2 cellular contexts compared by ENCODE assay signal in the genomic region with DNA sequence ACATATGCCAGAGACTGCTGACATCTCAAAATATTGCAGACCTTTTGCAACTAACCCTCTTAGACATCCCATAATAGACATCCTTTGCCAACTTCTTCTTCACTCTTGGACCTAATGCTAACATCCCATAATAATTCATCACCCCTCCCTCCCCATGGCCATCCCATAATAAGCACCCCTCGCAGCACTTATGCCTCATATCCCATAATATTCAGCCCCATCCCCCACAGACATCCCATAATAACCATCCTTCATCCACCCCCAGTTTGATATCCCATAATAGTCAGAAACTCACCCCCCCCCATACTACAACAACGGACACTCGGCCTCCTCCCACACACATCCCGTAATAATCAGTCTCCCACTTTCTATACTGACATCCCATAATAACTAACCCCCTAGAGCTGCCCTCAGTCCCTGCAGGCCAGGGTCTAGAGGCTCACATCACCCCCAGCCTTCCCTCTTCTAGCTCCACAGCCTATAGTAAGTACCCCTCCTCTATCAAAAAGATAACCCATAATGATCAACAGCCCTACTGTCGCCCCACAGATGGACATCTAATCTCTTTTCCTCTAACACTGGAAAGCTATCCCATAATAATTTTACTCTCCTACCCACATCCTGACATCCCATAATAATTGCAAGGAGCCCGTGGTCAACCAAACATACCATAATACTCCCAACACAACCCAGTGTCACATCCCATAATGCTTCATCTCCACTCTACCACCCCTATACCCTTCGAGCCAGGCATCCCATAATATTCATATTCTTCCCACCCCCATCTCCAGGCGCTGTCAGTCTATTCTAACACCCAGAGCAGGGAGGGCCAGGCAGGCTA.
TF ChIP-seq lines count a peak whose summit lies in the region.

No MANE protein-coding gene starts in this region.

TF ChIP-seq in A549, 52 proteins besides CTCF, POLR2A, EP300 and RAD21 (continues in another document):
- TF ChIP-seq NPAS2 (CRISPR knock-in tag; IDR thresholded peaks at IDR 0.05; ENCODE audit: borderline replicate concordance) = no peak
- TF ChIP-seq HEYL (CRISPR knock-in tag; IDR thresholded peaks at IDR 0.05) = no peak
- TF ChIP-seq, protein P1, sequence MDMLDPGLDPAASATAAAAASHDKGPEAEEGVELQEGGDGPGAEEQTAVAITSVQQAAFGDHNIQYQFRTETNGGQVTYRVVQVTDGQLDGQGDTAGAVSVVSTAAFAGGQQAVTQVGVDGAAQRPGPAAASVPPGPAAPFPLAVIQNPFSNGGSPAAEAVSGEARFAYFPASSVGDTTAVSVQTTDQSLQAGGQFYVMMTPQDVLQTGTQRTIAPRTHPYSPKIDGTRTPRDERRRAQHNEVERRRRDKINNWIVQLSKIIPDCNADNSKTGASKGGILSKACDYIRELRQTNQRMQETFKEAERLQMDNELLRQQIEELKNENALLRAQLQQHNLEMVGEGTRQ (IDR thresholded peaks at IDR 0.05) = no peak
- no peak for TF ChIP-seq ZC3H11A (IDR thresholded peaks at IDR 0.05)
- TF ChIP-seq CBX8 (IDR thresholded peaks at IDR 0.05) = no peak
- TF ChIP-seq HOXB5 (CRISPR knock-in tag; IDR thresholded peaks at IDR 0.05) = peak; percentile 90
- no peak for TF ChIP-seq MYC (IDR thresholded peaks at IDR 0.05; ENCODE audit: borderline replicate concordance, low read length)
- TF ChIP-seq TP53 (CRISPR knock-in tag; IDR thresholded peaks at IDR 0.05) = 0 out of 2 replicates have a peak, but pooled peaks have one; percentile 27
- no peak for TF ChIP-seq BHLHE40 (IDR thresholded peaks at IDR 0.05; ENCODE audit: low read depth, low read length)
- TF ChIP-seq NR3C1 (IDR thresholded peaks at IDR 0.05) = no peak
- TF ChIP-seq EHMT2 (IDR thresholded peaks at IDR 0.05; ENCODE audit: low read depth) = no peak
- TF ChIP-seq FOSL2 (IDR thresholded peaks at IDR 0.05) = no peak
- TF ChIP-seq FOSL2 (CRISPR knock-in tag; IDR thresholded peaks at IDR 0.05) = no peak
- peak; percentile 96 for TF ChIP-seq HOXB13 (CRISPR knock-in tag; IDR thresholded peaks at IDR 0.05; ENCODE audit: low read depth)
- TF ChIP-seq, protein P2, sequence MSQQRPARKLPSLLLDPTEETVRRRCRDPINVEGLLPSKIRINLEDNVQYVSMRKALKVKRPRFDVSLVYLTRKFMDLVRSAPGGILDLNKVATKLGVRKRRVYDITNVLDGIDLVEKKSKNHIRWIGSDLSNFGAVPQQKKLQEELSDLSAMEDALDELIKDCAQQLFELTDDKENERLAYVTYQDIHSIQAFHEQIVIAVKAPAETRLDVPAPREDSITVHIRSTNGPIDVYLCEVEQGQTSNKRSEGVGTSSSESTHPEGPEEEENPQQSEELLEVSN (IDR thresholded peaks at IDR 0.05; ENCODE audit: borderline replicate concordance, low read depth) = no peak
- TF ChIP-seq JUN (IDR thresholded peaks at IDR 0.05) = 0 out of 5 replicates have a peak, but pooled peaks of 1 of the 2 experiments have one; percentile 3
- TF ChIP-seq MAFK (IDR thresholded peaks at IDR 0.05; ENCODE audit: partially characterized antibody) = peak; percentile 78
- TF ChIP-seq TFCP2L1 (CRISPR knock-in tag; IDR thresholded peaks at IDR 0.05) = no peak
- TF ChIP-seq, protein P3, sequence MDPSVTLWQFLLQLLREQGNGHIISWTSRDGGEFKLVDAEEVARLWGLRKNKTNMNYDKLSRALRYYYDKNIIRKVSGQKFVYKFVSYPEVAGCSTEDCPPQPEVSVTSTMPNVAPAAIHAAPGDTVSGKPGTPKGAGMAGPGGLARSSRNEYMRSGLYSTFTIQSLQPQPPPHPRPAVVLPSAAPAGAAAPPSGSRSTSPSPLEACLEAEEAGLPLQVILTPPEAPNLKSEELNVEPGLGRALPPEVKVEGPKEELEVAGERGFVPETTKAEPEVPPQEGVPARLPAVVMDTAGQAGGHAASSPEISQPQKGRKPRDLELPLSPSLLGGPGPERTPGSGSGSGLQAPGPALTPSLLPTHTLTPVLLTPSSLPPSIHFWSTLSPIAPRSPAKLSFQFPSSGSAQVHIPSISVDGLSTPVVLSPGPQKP (IDR thresholded peaks at IDR 0.05; ENCODE audit: low read depth, low read length) = no peak
- TF ChIP-seq, protein P4, sequence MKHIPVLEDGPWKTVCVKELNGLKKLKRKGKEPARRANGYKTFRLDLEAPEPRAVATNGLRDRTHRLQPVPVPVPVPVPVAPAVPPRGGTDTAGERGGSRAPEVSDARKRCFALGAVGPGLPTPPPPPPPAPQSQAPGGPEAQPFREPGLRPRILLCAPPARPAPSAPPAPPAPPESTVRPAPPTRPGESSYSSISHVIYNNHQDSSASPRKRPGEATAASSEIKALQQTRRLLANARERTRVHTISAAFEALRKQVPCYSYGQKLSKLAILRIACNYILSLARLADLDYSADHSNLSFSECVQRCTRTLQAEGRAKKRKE (CRISPR knock-in tag; IDR thresholded peaks at IDR 0.05; ENCODE audit: low read depth) = peak; percentile 94
- TF ChIP-seq KDM5A (IDR thresholded peaks at IDR 0.05) = no peak
- peak; percentile 96 for TF ChIP-seq FOXS1 (CRISPR knock-in tag; IDR thresholded peaks at IDR 0.05)
- TF ChIP-seq RFX5 (IDR thresholded peaks at IDR 0.05) = no peak
- TF ChIP-seq, protein P5, sequence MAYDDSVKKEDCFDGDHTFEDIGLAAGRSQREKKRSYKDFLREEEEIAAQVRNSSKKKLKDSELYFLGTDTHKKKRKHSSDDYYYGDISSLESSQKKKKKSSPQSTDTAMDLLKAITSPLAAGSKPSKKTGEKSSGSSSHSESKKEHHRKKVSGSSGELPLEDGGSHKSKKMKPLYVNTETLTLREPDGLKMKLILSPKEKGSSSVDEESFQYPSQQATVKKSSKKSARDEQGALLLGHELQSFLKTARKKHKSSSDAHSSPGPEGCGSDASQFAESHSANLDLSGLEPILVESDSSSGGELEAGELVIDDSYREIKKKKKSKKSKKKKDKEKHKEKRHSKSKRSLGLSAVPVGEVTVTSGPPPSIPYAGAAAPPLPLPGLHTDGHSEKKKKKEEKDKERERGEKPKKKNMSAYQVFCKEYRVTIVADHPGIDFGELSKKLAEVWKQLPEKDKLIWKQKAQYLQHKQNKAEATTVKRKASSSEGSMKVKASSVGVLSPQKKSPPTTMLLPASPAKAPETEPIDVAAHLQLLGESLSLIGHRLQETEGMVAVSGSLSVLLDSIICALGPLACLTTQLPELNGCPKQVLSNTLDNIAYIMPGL (CRISPR knock-in tag; IDR thresholded peaks at IDR 0.05; ENCODE audit: borderline replicate concordance) = no peak
- TF ChIP-seq FOSB (CRISPR knock-in tag; IDR thresholded peaks at IDR 0.05) = peak; percentile 93
- no peak for TF ChIP-seq KDM1A (IDR thresholded peaks at IDR 0.05; ENCODE audit: low read depth)
- peak; percentile 93 for TF ChIP-seq EHF (CRISPR knock-in tag; IDR thresholded peaks at IDR 0.05)
- peak; percentile 95 for TF ChIP-seq ZNF302 (CRISPR knock-in tag; IDR thresholded peaks at IDR 0.05)
- no peak for TF ChIP-seq CHD4 (IDR thresholded peaks at IDR 0.05; ENCODE audit: borderline replicate concordance)
- TF ChIP-seq NFE2L2 (conservative IDR thresholded peaks at IDR 0.05; ENCODE audit: low read length) = no peak
- TF ChIP-seq CHD2 (IDR thresholded peaks at IDR 0.05; ENCODE audit: low read length, partially characterized antibody) = no peak
- TF ChIP-seq HDAC2 (IDR thresholded peaks at IDR 0.05) = no peak

TF ChIP-seq in PFSK-1, 5 proteins besides CTCF, POLR2A, EP300 and RAD21:
- no peak for TF ChIP-seq FOXP2 (optimal IDR thresholded peaks at IDR 0.05; ENCODE audit: borderline replicate concordance, extremely low read depth, extremely low read length, insufficient read depth)
- TF ChIP-seq TAF1 (IDR thresholded peaks at IDR 0.05; ENCODE audit: borderline replicate concordance, insufficient read depth, low read length) = 0 out of 2 replicates have a peak, but pooled peaks have one; percentile 18
